ENCODE assay signal across 24 cellular contexts in genomic region chr1:219149185-219149584, GRCh38.
"Had no signal": no experiment of that assay in that cellular context is flagged by ENCODE, and none has a peak within 500 bp of the region (broad histone marks: within the 10 kb centered on the region; RNA-seq: fewer than 3 reads in every experiment).

No MANE protein-coding gene starts in this region.

- H3K9me3 Mint-ChIP-seq: mesothelial cell of epicardium, naive B cell had no signal

- H3K36me3 ChIP-seq: esophagus muscularis mucosa, gastrocnemius medialis, heart right ventricle, left lung, lower lobe of right lung had no signal

- FAIRE-seq: endothelial cell of umbilical vein, islet of Langerhans, keratinocyte had no signal

- H3K4me3 ChIP-seq: coronary artery, dorsolateral prefrontal cortex, esophagus muscularis mucosa, gastrocnemius medialis, heart right ventricle, left lung, lower lobe of right lung, mucosa of descending colon had no signal

- H3K27ac Mint-ChIP-seq: naive B cell had no signal

- DNase-seq: dermis blood vessel endothelial cell; dorsolateral prefrontal cortex; effector CD4-positive, alpha-beta T cell; effector memory CD4-positive, alpha-beta T cell; foreskin fibroblast; foreskin melanocyte; gastrocnemius medialis; glutamatergic neuron; head of caudate nucleus; heart right ventricle; hippocampal formation; left cardiac atrium; left lung; left ventricle myocardium superior; lower lobe of right lung; mesenchymal stem cell; mucosa of descending colon; naive B cell had no signal

- H3K27ac ChIP-seq: coronary artery, dorsolateral prefrontal cortex, esophagus muscularis mucosa, gastrocnemius medialis, heart right ventricle, left lung, lower lobe of right lung had no signal

- H3K27me3 ChIP-seq: dorsolateral prefrontal cortex, esophagus muscularis mucosa, gastrocnemius medialis, heart right ventricle, left lung had no signal

- H3K4me1 ChIP-seq: esophagus muscularis mucosa, gastrocnemius medialis, left lung, lower lobe of right lung had no signal

- ATAC-seq: gastrocnemius medialis, heart right ventricle, left cardiac atrium, left lung, left ventricle myocardium superior, lower lobe of right lung, mucosa of descending colon had no signal

- H3K9me3 ChIP-seq: esophagus muscularis mucosa, gastrocnemius medialis, heart right ventricle, left lung, lower lobe of right lung, mucosa of descending colon had no signal

- H3K36me3 Mint-ChIP-seq: mesothelial cell of epicardium had no signal

- H3K4me3 Mint-ChIP-seq: mesothelial cell of epicardium, naive B cell had no signal
